ENCODE assay signal across 17 cellular contexts in the genomic region with DNA sequence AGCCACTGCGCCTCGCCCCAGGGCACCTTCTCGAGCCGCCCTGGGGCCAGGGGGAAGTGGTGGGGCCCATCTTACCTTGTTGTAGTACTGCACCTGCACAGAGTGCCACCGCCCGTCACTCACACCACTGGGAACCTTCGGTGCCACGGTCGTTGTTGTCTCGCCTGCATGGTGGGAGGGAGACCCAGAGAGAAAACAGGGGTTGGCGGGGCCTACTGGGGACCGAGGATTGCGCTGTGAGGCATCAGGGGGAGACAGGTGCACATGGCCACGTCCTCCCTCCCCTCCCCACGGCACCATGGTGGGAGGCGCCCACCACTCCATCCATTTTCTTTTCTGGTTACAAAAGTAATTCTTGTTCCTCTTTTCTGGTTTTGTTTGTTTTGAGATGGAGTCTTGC.
A peak's percentile ranks its signal among the peaks of the same experiment; 100 is the strongest.
DNase-seq lines count a peak whose midpoint lies in the region; ATAC-seq, FAIRE-seq and TF ChIP-seq lines count a peak whose summit lies in the region.
"Had no signal": no experiment of that assay in that cellular context is flagged by ENCODE, and none has a peak within 500 bp of the region (broad histone marks: within the 10 kb centered on the region; RNA-seq: fewer than 3 reads in every experiment).

No MANE protein-coding gene starts in this region.

- CTCF ChIA-PET in activated B cell treated with CpG ODN at 0.5 μM for 24 hours (lab: Charles Lee): interaction anchor here (1.5 kb wide), 1 partner anchor 66 kb away, joined by 3 read pairs; no protein-coding TSS in a partner anchor

- ATAC-seq in activated B cell treated with CpG ODN at 0.5 μM for 24 hours (ENCODE audit: low read depth): peak; percentile 70
- no peak for ATAC-seq in natural killer cell
- ATAC-seq in GM19035 (IDR thresholded peaks at IDR 0.05; ENCODE audit: unreplicated experiment): no peak
- ATAC-seq: psoas muscle had no signal

- FAIRE-seq in RCC 7860 (lab: Jason Lieb, UNC): no peak
- FAIRE-seq: H54, small intestine had no signal

- peak; percentile 35 for TF ChIP-seq POLR2A in GM19193 (IDR thresholded peaks at IDR 0.05; ENCODE audit: extremely low read depth, insufficient read depth, insufficient read length)

- peak overlapping the region; percentile 31 for H3K4me3 Mint-ChIP-seq in T-helper 1 cell treated with Interleukin-12 subunit alpha and Interleukin-12 subunit beta and Interleukin-4 antibody, amounts not matched to agents 30 μg/mL and 1 μg/mL, for 36 hours
- peak overlapping the region; percentile 94 for H3K4me3 Mint-ChIP-seq in activated B cell treated with CpG ODN at 0.5 μM for 24 hours
- H3K4me3 Mint-ChIP-seq in natural killer cell: peak overlapping the region; percentile 88
- H3K4me3 Mint-ChIP-seq: neural progenitor cell had no signal

- H3K27ac Mint-ChIP-seq in T-helper 1 cell treated with Interleukin-12 subunit alpha and Interleukin-12 subunit beta and Interleukin-4 antibody, amounts not matched to agents 30 μg/mL and 1 μg/mL, for 36 hours: peak overlapping the region; percentile 9
- H3K27ac Mint-ChIP-seq in activated B cell treated with CpG ODN at 0.5 μM for 24 hours: peak overlapping the region; percentile 98
- peak overlapping the region; percentile 29 to 91 for H3K27ac Mint-ChIP-seq in natural killer cell
- H3K27ac Mint-ChIP-seq: neural progenitor cell had no signal

- H3K27me3 Mint-ChIP-seq in T-helper 1 cell treated with Interleukin-12 subunit alpha and Interleukin-12 subunit beta and Interleukin-4 antibody, amounts not matched to agents 30 μg/mL and 1 μg/mL, for 36 hours (ENCODE audit: low read depth): no peaks in the 10 kb centered on the region
- H3K27me3 Mint-ChIP-seq in activated B cell treated with CpG ODN at 0.5 μM for 24 hours (no peaks in the 10 kb centered on the region), natural killer cell (ENCODE audit: low read depth in 2 of 2) (peaks cover 0 to 3% of the 10 kb centered on the region in 2 donors)

- TF ChIP-seq CTCF in activated B cell treated with CpG ODN at 0.5 μM for 24 hours (IDR thresholded peaks at IDR 0.05) (no peak), natural killer cell (IDR thresholded peaks at IDR 0.05) (no peak)

- H3K36me3 Mint-ChIP-seq in T-helper 1 cell treated with Interleukin-12 subunit alpha and Interleukin-12 subunit beta and Interleukin-4 antibody, amounts not matched to agents 30 μg/mL and 1 μg/mL, for 36 hours (ENCODE audit: low read depth): no peaks in the 10 kb centered on the region
- peaks cover 9% of the 10 kb centered on the region for H3K36me3 Mint-ChIP-seq in activated B cell treated with CpG ODN at 0.5 μM for 24 hours (ENCODE audit: low read depth)
- H3K36me3 Mint-ChIP-seq in natural killer cell: no peaks in the 10 kb centered on the region

- DNase-seq in T-helper 1 cell: no peak
- peak; percentile 46 for DNase-seq in activated B cell treated with CpG ODN at 0.5 μM for 24 hours
- no peak for DNase-seq in natural killer cell
- no peak for DNase-seq in nucleus accumbens (lab: John Stamatoyannopoulos, UW)
- DNase-seq in RCC 7860 (ENCODE audit: low spot score): no peak
- DNase-seq: 8988T; activated gamma-delta T cell treated with Interleukin-2 at 50 U/mL for 16 hours; NCI-H1048; NCI-H446; psoas muscle; small intestine; stimulated activated CD4-positive, alpha-beta T cell treated with anti-CD3 and anti-CD28 coated beads, Interleukin-4, amount 100 ng/mL, for 24 hours had no signal

- POLR2A ChIA-PET in activated B cell treated with CpG ODN at 0.5 μM for 24 hours (lab: Charles Lee): interaction anchor here (0.7 to 1.5 kb wide), 2 partner anchors 97 to 259 kb away, joined by 3 to 4 read pairs; partner anchors contain the start of gene TRMU

- peaks cover 4% of the 10 kb centered on the region for H3K4me1 Mint-ChIP-seq in T-helper 1 cell treated with Interleukin-12 subunit alpha and Interleukin-12 subunit beta and Interleukin-4 antibody, amounts not matched to agents 30 μg/mL and 1 μg/mL, for 36 hours (ENCODE audit: low read depth)
- H3K4me1 Mint-ChIP-seq in activated B cell treated with CpG ODN at 0.5 μM for 24 hours: peaks cover 45% of the 10 kb centered on the region
- H3K4me1 Mint-ChIP-seq in natural killer cell: peaks cover 12 to 17% of the 10 kb centered on the region in 2 donors

- H3K9me3 Mint-ChIP-seq in T-helper 1 cell treated with Interleukin-12 subunit alpha and Interleukin-12 subunit beta and Interleukin-4 antibody, amounts not matched to agents 30 μg/mL and 1 μg/mL, for 36 hours: no peaks in the 10 kb centered on the region
- no peaks in the 10 kb centered on the region for H3K9me3 Mint-ChIP-seq in activated B cell treated with CpG ODN at 0.5 μM for 24 hours
- no peaks in the 10 kb centered on the region for H3K9me3 Mint-ChIP-seq in natural killer cell
- H3K9me3 Mint-ChIP-seq: neural progenitor cell had no signal

- intact Hi-C loops in activated B cell treated with CpG ODN at 0.5 μM for 24 hours (cut with micrococcal nuclease) (loop anchor here (1.0 to 5.0 kb wide), 2 partner anchors 44 to 107 kb away; no protein-coding TSS in a partner anchor), natural killer cell (cut with micrococcal nuclease) (loop anchor here (2.0 kb wide), 1 partner anchor 63 kb away; no protein-coding TSS in a partner anchor)

Comparison
In these comparisons a context has a peak if more than half of its experiments do, and no peak if none do; other contexts are left out.
1. H3K27ac Mint-ChIP-seq: peak in every context shown above with its lines; median percentile 98 in activated B cell treated with CpG ODN at 0.5 μM for 24 hours; 60 in natural killer cell; 9 in T-helper 1 cell treated with Interleukin-12 subunit alpha and Interleukin-12 subunit beta and Interleukin-4 antibody, amounts not matched to agents 30 μg/mL and 1 μg/mL, for 36 hours.
2. H3K4me3 Mint-ChIP-seq: peak in every context shown above with its lines; median percentile 94 in activated B cell treated with CpG ODN at 0.5 μM for 24 hours; 88 in natural killer cell; 31 in T-helper 1 cell treated with Interleukin-12 subunit alpha and Interleukin-12 subunit beta and Interleukin-4 antibody, amounts not matched to agents 30 μg/mL and 1 μg/mL, for 36 hours.